Comparison of ENCODE assay signal across 24 cellular contexts in the genomic region with DNA sequence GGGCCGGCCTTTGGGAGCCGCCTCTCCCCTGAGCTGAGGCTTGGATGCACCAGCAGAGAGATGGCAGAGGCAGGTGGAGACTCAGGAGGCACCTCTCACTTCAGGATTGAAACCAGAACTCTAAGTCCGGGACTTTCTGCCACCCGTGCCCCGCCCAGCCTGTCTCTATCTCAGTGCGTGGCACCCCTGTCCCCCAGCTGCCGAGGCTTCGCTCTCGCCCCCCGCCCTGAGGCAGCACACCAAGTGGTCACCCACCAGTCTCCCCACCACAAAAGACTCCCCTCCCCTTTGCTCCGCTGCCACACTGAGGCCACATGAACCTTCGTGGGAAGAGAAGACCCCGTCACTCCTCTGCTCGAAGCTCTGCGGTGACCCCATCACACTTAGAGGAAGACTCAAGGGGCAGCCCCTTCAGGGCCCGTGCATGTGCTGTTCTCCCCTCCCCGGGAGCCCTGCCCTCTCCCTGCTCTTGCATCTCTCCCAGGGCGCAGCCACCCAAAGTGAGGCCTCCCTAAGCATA.
"Had no signal": no experiment of that assay in that cellular context is flagged by ENCODE, and none has a peak within 500 bp of the region (broad histone marks: within the 10 kb centered on the region; RNA-seq: fewer than 3 reads in every experiment).

No MANE protein-coding gene starts in this region.

- H3K27ac ChIP-seq: cardiac muscle cell, coronary artery, dorsolateral prefrontal cortex, pancreas, psoas muscle, spleen, upper lobe of right lung had no signal

- DNase-seq: activated CD4-positive, alpha-beta memory T cell treated with anti-CD3 and anti-CD28 coated beads, Interleukin-2, amount 10 ng/mL, durations not matched to agents 7 days and 5 days; activated CD4-positive, alpha-beta T cell treated with anti-CD3 and anti-CD28 coated beads, Interleukin-2, amount 10 ng/mL, durations not matched to agents 24 days and 14 days; activated CD4-positive, CD25-positive, alpha-beta regulatory T cell treated with anti-CD3 and anti-CD28 coated beads, Interleukin-2, amount 50 U/mL, for 72 hours; activated CD8-positive, alpha-beta memory T cell treated with anti-CD3 and anti-CD28 coated beads, Interleukin-2, amount 50 U/mL, for 48 hours; activated gamma-delta T cell; activated T-cell treated with anti-CD3 and anti-CD28 coated beads, Interleukin-2, amount 50 U/mL, for 24 hours; aorta; dorsolateral prefrontal cortex; effector memory CD8-positive, alpha-beta T cell; erythroblast; head of caudate nucleus; hypothalamus; immature natural killer cell; kidney; spleen; stimulated activated naive CD8-positive, alpha-beta T cell treated with anti-CD3 and anti-CD28 coated beads, Interleukin-15, amount 100 ng/mL, for 72 hours; substantia nigra; T-helper 2 cell; upper lobe of right lung had no signal

- ATAC-seq: effector memory CD8-positive, alpha-beta T cell; pancreas; psoas muscle; stimulated activated effector memory CD8-positive, alpha-beta T cell treated with anti-CD3 and anti-CD28 coated beads, Interleukin-12 subunit alpha, Interleukin-12 subunit beta, amount 100 ng/mL, for 72 hours; stimulated activated naive CD8-positive, alpha-beta T cell treated with anti-CD3 and anti-CD28 coated beads, Interleukin-15, amount 100 ng/mL, for 72 hours; upper lobe of right lung had no signal

- H3K27me3 ChIP-seq: cardiac muscle cell, dorsolateral prefrontal cortex, pancreas, spleen, upper lobe of right lung had no signal

- H3K36me3 ChIP-seq: cardiac muscle cell, pancreas, upper lobe of right lung had no signal

- H3K9me3 ChIP-seq: pancreas, psoas muscle, spleen, upper lobe of right lung had no signal

- H3K4me3 ChIP-seq: cardiac muscle cell, coronary artery, dorsolateral prefrontal cortex, pancreas, psoas muscle, spleen, upper lobe of right lung had no signal
